Comparison of ENCODE assay signal across 12 cellular contexts in the genomic region with DNA sequence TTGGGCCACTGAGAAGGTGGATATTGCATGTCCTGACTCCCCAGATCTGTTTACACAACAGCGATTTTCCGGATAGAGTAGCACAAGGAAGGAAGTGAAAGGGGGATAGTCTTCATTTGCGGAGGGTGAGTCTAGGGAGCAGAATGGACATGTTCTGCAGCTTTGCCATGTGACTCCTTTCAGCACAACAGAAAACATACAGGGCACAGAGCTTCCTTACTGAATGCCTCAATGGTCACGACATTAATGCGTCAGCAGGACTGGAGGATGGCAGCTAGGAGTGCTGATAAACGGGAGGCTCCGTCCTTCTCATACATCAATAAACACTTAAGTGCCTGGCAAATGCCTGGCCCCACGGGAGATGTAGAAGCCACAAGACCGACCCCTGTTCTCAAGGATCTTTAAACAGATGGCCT.
DNase-seq lines count a peak whose midpoint lies in the region; ATAC-seq and TF ChIP-seq lines count a peak whose summit lies in the region.
"Had no signal": no experiment of that assay in that cellular context is flagged by ENCODE, and none has a peak within 500 bp of the region (broad histone marks: within the 10 kb centered on the region; RNA-seq: fewer than 3 reads in every experiment).

No MANE protein-coding gene starts in this region.

- POLR2A ChIA-PET in activated CD4-positive, alpha-beta memory T cell treated with anti-CD3 and anti-CD28 coated beads for 36 hours (lab: Charles Lee): interaction anchor here (0.8 to 4.1 kb wide), 5 partner anchors 23 to 615 kb away, joined by 3 to 30 read pairs (median 4); partner anchors contain the start of gene SEH1L

- peak overlapping the region; percentile 55 for H3K27ac ChIP-seq in upper lobe of right lung
- H3K27ac ChIP-seq: SJCRH30 had no signal

- CTCF ChIA-PET in activated naive CD4-positive, alpha-beta T cell treated with anti-CD3 and anti-CD28 coated beads, Interleukin-2, amount 10 ng/mL, durations not matched to agents 7 days and 5 days (lab: Charles Lee): interaction anchor here (0.9 to 2.0 kb wide), 3 partner anchors 50 to 66 kb away, joined by 3 to 11 read pairs (median 8); no protein-coding TSS in a partner anchor
- CTCF ChIA-PET in activated CD4-positive, alpha-beta memory T cell treated with anti-CD3 and anti-CD28 coated beads for 36 hours (lab: Charles Lee): interaction anchor here (0.8 to 1.8 kb wide), 4 partner anchors 11 to 250 kb away, joined by 3 to 11 read pairs (median 4); no protein-coding TSS in a partner anchor

- H3K36me3 ChIP-seq in upper lobe of right lung: no peaks in the 10 kb centered on the region
- H3K36me3 ChIP-seq: SJCRH30 had no signal

- no peaks in the 10 kb centered on the region for H3K27me3 ChIP-seq in upper lobe of right lung
- H3K27me3 ChIP-seq: SJCRH30 had no signal

- H3K4me3 Mint-ChIP-seq in activated naive CD4-positive, alpha-beta T cell treated with anti-CD3 and anti-CD28 coated beads, Interleukin-2, amount 10 ng/mL, durations not matched to agents 7 days and 5 days: no peak overlapping the region
- H3K4me3 Mint-ChIP-seq in activated CD4-positive, alpha-beta memory T cell treated with anti-CD3 and anti-CD28 coated beads for 36 hours: no peak overlapping the region

- no peak overlapping the region for H3K4me3 ChIP-seq in upper lobe of right lung
- H3K4me3 ChIP-seq: K562, SJCRH30 had no signal

- H3K4me1 Mint-ChIP-seq in activated naive CD4-positive, alpha-beta T cell treated with anti-CD3 and anti-CD28 coated beads, Interleukin-2, amount 10 ng/mL, durations not matched to agents 7 days and 5 days: peaks cover 51% of the 10 kb centered on the region
- H3K4me1 Mint-ChIP-seq in activated CD4-positive, alpha-beta memory T cell treated with anti-CD3 and anti-CD28 coated beads for 36 hours (ENCODE audit: low read depth): peaks cover 63% of the 10 kb centered on the region

- ATAC-seq in activated naive CD4-positive, alpha-beta T cell treated with anti-CD3 and anti-CD28 coated beads, Interleukin-2, amount 50 U/mL, for 72 hours: no peak
- ATAC-seq in left lobe of liver: peak; percentile 9
- ATAC-seq in upper lobe of right lung: peak; percentile 70
- no peak for ATAC-seq in activated CD4-positive, CD25-positive, alpha-beta regulatory T cell treated with anti-CD3 and anti-CD28 coated beads, Interleukin-2, amount 50 U/mL, for 24 hours
- ATAC-seq: K562 had no signal

- H3K9me3 ChIP-seq in upper lobe of right lung: no peaks in the 10 kb centered on the region
- H3K9me3 ChIP-seq: SJCRH30 had no signal

- peak overlapping the region; percentile 82 to 96 for H3K27ac Mint-ChIP-seq in activated naive CD4-positive, alpha-beta T cell treated with anti-CD3 and anti-CD28 coated beads, Interleukin-2, amount 50 U/mL, for 72 hours
- H3K27ac Mint-ChIP-seq in activated naive CD4-positive, alpha-beta T cell treated with anti-CD3 and anti-CD28 coated beads, Interleukin-2, amount 10 ng/mL, durations not matched to agents 7 days and 5 days: no peak overlapping the region
- H3K27ac Mint-ChIP-seq in activated CD4-positive, alpha-beta memory T cell treated with anti-CD3 and anti-CD28 coated beads for 36 hours: peak overlapping the region; percentile 94

- intact Hi-C loops in activated CD4-positive, alpha-beta memory T cell treated with anti-CD3 and anti-CD28 coated beads for 36 hours (cut with micrococcal nuclease): loop anchor here (2.0 to 5.0 kb wide), 4 partner anchors 61 to 297 kb away; partner anchors contain the start of genes FAM210A and RNMT
- intact Hi-C loops in upper lobe of right lung (cut with DNase I): loop anchor here (10.0 kb wide), 1 partner anchor 61 kb away; no protein-coding TSS in a partner anchor

- no peak for DNase-seq in activated naive CD4-positive, alpha-beta T cell treated with anti-CD3 and anti-CD28 coated beads, Interleukin-2, amount 50 U/mL, for 72 hours (ENCODE audit: low spot score in 2 of 2)
- DNase-seq in activated naive CD4-positive, alpha-beta T cell treated with anti-CD3 and anti-CD28 coated beads, Interleukin-2, amount 10 ng/mL, durations not matched to agents 7 days and 5 days: no peak
- DNase-seq in activated CD4-positive, alpha-beta memory T cell treated with anti-CD3 and anti-CD28 coated beads for 36 hours: no peak
- DNase-seq in left lobe of liver (ENCODE audit: low spot score) (no peak), upper lobe of right lung (no peak), NCI-H1105 treated with DMSO at 0.1 percent for 48 hours (lab: John Stamatoyannopoulos, UW) (no peak)
- DNase-seq in stimulated activated CD4-positive, alpha-beta T cell treated with anti-CD3 and anti-CD28 coated beads, Interleukin-2, amount 100 ng/mL, for 24 hours: no peak
- DNase-seq: CD4-positive, alpha-beta memory T cell; kidney glomerular epithelial cell; SJCRH30 had no signal

- TF ChIP-seq CTCF in upper lobe of right lung (IDR thresholded peaks at IDR 0.05): no peak

- no peaks in the 10 kb centered on the region for H3K27me3 Mint-ChIP-seq in activated naive CD4-positive, alpha-beta T cell treated with anti-CD3 and anti-CD28 coated beads, Interleukin-2, amount 10 ng/mL, durations not matched to agents 7 days and 5 days
- no peaks in the 10 kb centered on the region for H3K27me3 Mint-ChIP-seq in activated CD4-positive, alpha-beta memory T cell treated with anti-CD3 and anti-CD28 coated beads for 36 hours
- H3K27me3 Mint-ChIP-seq: CD4-positive, alpha-beta memory T cell had no signal

- H3K4me1 ChIP-seq in upper lobe of right lung: peaks cover 23% of the 10 kb centered on the region
- H3K4me1 ChIP-seq: SJCRH30 had no signal

- H3K36me3 Mint-ChIP-seq in activated naive CD4-positive, alpha-beta T cell treated with anti-CD3 and anti-CD28 coated beads, Interleukin-2, amount 50 U/mL, for 72 hours: no peaks in the 10 kb centered on the region
- H3K36me3 Mint-ChIP-seq in activated naive CD4-positive, alpha-beta T cell treated with anti-CD3 and anti-CD28 coated beads, Interleukin-2, amount 10 ng/mL, durations not matched to agents 7 days and 5 days: no peaks in the 10 kb centered on the region
- peaks cover 8% of the 10 kb centered on the region for H3K36me3 Mint-ChIP-seq in activated CD4-positive, alpha-beta memory T cell treated with anti-CD3 and anti-CD28 coated beads for 36 hours

- H3K9me3 Mint-ChIP-seq in activated naive CD4-positive, alpha-beta T cell treated with anti-CD3 and anti-CD28 coated beads, Interleukin-2, amount 50 U/mL, for 72 hours: no peaks in the 10 kb centered on the region
- H3K9me3 Mint-ChIP-seq in activated naive CD4-positive, alpha-beta T cell treated with anti-CD3 and anti-CD28 coated beads, Interleukin-2, amount 10 ng/mL, durations not matched to agents 7 days and 5 days: no peaks in the 10 kb centered on the region
- no peaks in the 10 kb centered on the region for H3K9me3 Mint-ChIP-seq in activated CD4-positive, alpha-beta memory T cell treated with anti-CD3 and anti-CD28 coated beads for 36 hours
- H3K9me3 Mint-ChIP-seq: CD4-positive, alpha-beta memory T cell had no signal

Comparison
In these comparisons a context has a peak if more than half of its experiments do, and no peak if none do; other contexts are left out.
1. ATAC-seq: peak in left lobe of liver (single experiment) and upper lobe of right lung (single experiment); none in activated naive CD4-positive, alpha-beta T cell treated with anti-CD3 and anti-CD28 coated beads, Interleukin-2, amount 50 U/mL, for 72 hours (0 of 2) and activated CD4-positive, CD25-positive, alpha-beta regulatory T cell treated with anti-CD3 and anti-CD28 coated beads, Interleukin-2, amount 50 U/mL, for 24 hours (0 of 2).